Comparison of ENCODE assay signal across 8 cellular contexts in genomic region chr19:30666301-30666803, GRCh38.
DNase-seq lines count a peak whose midpoint lies in the region; ATAC-seq and TF ChIP-seq lines count a peak whose summit lies in the region.

No MANE protein-coding gene starts in this region.

- H3K4me1 ChIP-seq in mucosa of descending colon (ENCODE audit: low read depth), result no peaks in the 10 kb centered on the region
- peaks cover 29% of the 10 kb centered on the region for H3K4me1 ChIP-seq in suprapubic skin

- intact Hi-C loops in mucosa of descending colon (cut with DNase I, micrococcal nuclease), result no loop called here

- H3K4me3 ChIP-seq in mucosa of descending colon, result no peak overlapping the region
- H3K4me3 ChIP-seq in suprapubic skin, result no peak overlapping the region

- TF ChIP-seq CTCF in mucosa of descending colon (IDR thresholded peaks at IDR 0.05) (peak; percentile 55), suprapubic skin (IDR thresholded peaks at IDR 0.05) (peak; percentile 55 to 93)

- WGBS in suprapubic skin, result 5% methylated on average over 11 of the region's 11 CpGs

- TF ChIP-seq EP300 in suprapubic skin (IDR thresholded peaks at IDR 0.05), result no peak

- no peak for TF ChIP-seq POLR2A in suprapubic skin (IDR thresholded peaks at IDR 0.05)

- H3K36me3 ChIP-seq in mucosa of descending colon (ENCODE audit: low read depth) (no peaks in the 10 kb centered on the region), suprapubic skin (no peaks in the 10 kb centered on the region)

- peaks cover 14% of the 10 kb centered on the region for H3K27me3 ChIP-seq in suprapubic skin

- DNase-seq in NCI-H1436 (lab: John Stamatoyannopoulos, UW) (peak; percentile 47), NCI-H1436 treated with DMSO at 0.1 percent for 48 hours (lab: John Stamatoyannopoulos, UW) (no peak), LoVo (ENCODE audit: low spot score) (peak; percentile 19), dermis blood vessel endothelial cell (peak; percentile 52), mucosa of descending colon (peak in 2 of 3 donors; percentile 44 to 54), suprapubic skin (ENCODE audit: low spot score in 2 of 2) (no peak), COLO829 (ENCODE audit: low spot score) (no peak)
- peak; percentile 18 for DNase-seq in activated CD4-positive, alpha-beta T cell treated with anti-CD3 and anti-CD28 coated beads for 1 hour

- H3K9me3 ChIP-seq in mucosa of descending colon (no peaks in the 10 kb centered on the region), suprapubic skin (no peaks in the 10 kb centered on the region)

- H3K27ac ChIP-seq in suprapubic skin, result no peak overlapping the region

- ATAC-seq in mucosa of descending colon, result peak; percentile 57

Comparison
In these comparisons a context has a peak if more than half of its experiments do, and no peak if none do; other contexts are left out.
1. DNase-seq: peak in NCI-H1436 (single experiment), LoVo (single experiment), activated CD4-positive, alpha-beta T cell treated with anti-CD3 and anti-CD28 coated beads for 1 hour (single experiment), dermis blood vessel endothelial cell (single experiment) and mucosa of descending colon (2 of 3); none in NCI-H1436 treated with DMSO at 0.1 percent for 48 hours (single experiment), suprapubic skin (0 of 2) and COLO829 (single experiment).